ENCODE assay signal across 9 cellular contexts in genomic region chr1:54498383-54499096, GRCh38. TPM values are rescaled to one million over a fixed set of nuclear protein-coding genes. Genes with fewer than 3 reads are reported as not detected.
DNase-seq lines count a peak whose midpoint lies in the region; ATAC-seq and TF ChIP-seq lines count a peak whose summit lies in the region.
"Had no signal": no experiment of that assay in that cellular context is flagged by ENCODE, and none has a peak within 500 bp of the region (broad histone marks: within the 10 kb centered on the region; RNA-seq: fewer than 3 reads in every experiment).

No MANE protein-coding gene starts in this region.

- TF ChIP-seq POLR2A in esophagus squamous epithelium (IDR thresholded peaks at IDR 0.05), result no peak

- H3K9me3 Mint-ChIP-seq in naive B cell, result peaks cover 9 to 23% (median 16%) of the 10 kb centered on the region in 7 donors

- DNase-seq in brain microvascular endothelial cell, result no peak
- no peak for DNase-seq in naive B cell
- DNase-seq in right cardiac atrium, result no peak
- no peak for DNase-seq in esophagus squamous epithelium (lab: John Stamatoyannopoulos, UW)
- DNase-seq in NCI-H1436 (lab: John Stamatoyannopoulos, UW), result no peak
- DNase-seq: stimulated activated CD8-positive, alpha-beta memory T cell treated with anti-CD3 and anti-CD28 coated beads, Interleukin-4, amount 100 ng/mL, for 48 hours had no signal

- no peak for ATAC-seq in naive B cell (ENCODE audit: low read depth in 2 of 2)
- ATAC-seq in right cardiac atrium, result no peak
- no peak for ATAC-seq in GM19324 (IDR thresholded peaks at IDR 0.05; ENCODE audit: low FRiP score, unreplicated experiment)

- H3K27me3 ChIP-seq in BLaER1 treated with 17β-estradiol and CSF1 and Interleukin-3, amounts not matched to agents 10 nM and 100 nM, result peaks cover 0 to 19% (median 12%) of the 10 kb centered on the region in 11 experiments; a peak in 15 of 22 replicates
- H3K27me3 ChIP-seq in HUES64 (ENCODE audit: insufficient read depth, low read length) (peaks cover 16% of the 10 kb centered on the region), brain microvascular endothelial cell (replicated peaks) (peaks cover 21% of the 10 kb centered on the region), right cardiac atrium (ENCODE audit: control insufficient read depth, insufficient read depth) (no peaks in the 10 kb centered on the region), esophagus squamous epithelium (peaks cover 0 to 54% (median 0%) of the 10 kb centered on the region in 4 donors)

- H3K9ac ChIP-seq in BLaER1 treated with 17β-estradiol and CSF1 and Interleukin-3, amounts not matched to agents 10 nM and 100 nM, result no peak overlapping the region
- H3K9ac ChIP-seq in HUES64 (ENCODE audit: low read depth, low read length), result no peak overlapping the region

- H3K4me3 ChIP-seq in BLaER1 treated with 17β-estradiol and CSF1 and Interleukin-3, amounts not matched to agents 10 nM and 100 nM, result peak overlapping the region in 8 of 10 experiments; percentile 7 to 45 (median 26); a peak in 10 of 20 replicates
- peak overlapping the region; percentile 56 for H3K4me3 ChIP-seq in HUES64 (ENCODE audit: low read length)
- H3K4me3 ChIP-seq in brain microvascular endothelial cell (ENCODE audit: low read depth, low read length), result no peak overlapping the region
- H3K4me3 ChIP-seq in right cardiac atrium (ENCODE audit: low read length), result no peak overlapping the region
- peak overlapping the region in 1 of 4 donors; percentile 61 for H3K4me3 ChIP-seq in esophagus squamous epithelium

- H3K36me3 Mint-ChIP-seq in naive B cell, result peaks cover 4 to 23% of the 10 kb centered on the region in 2 donors

- peaks cover 0 to 20% (median 16%) of the 10 kb centered on the region in 10 experiments; a peak in 16 of 20 replicates for H3K4me1 ChIP-seq in BLaER1 treated with 17β-estradiol and CSF1 and Interleukin-3, amounts not matched to agents 10 nM and 100 nM
- peaks cover 20% of the 10 kb centered on the region for H3K4me1 ChIP-seq in HUES64 (ENCODE audit: insufficient read depth, low read length)
- no peaks in the 10 kb centered on the region for H3K4me1 ChIP-seq in right cardiac atrium (ENCODE audit: control insufficient read depth, insufficient read depth, low read length)
- H3K4me1 ChIP-seq in esophagus squamous epithelium, result peaks cover 11 to 17% (median 15%) of the 10 kb centered on the region in 3 donors

- no peak overlapping the region for H3K27ac Mint-ChIP-seq in naive B cell

- H3K4me1 Mint-ChIP-seq in naive B cell, result peaks cover 27 to 33% (median 31%) of the 10 kb centered on the region in 3 donors

- in situ Hi-C loops in brain microvascular endothelial cell (cut with HindIII; ENCODE audit: low pct_ligation_motif_present, low sequenced_read_pairs), result loop anchor here (25.0 kb wide), 1 partner anchor 211 kb away; no protein-coding TSS in a partner anchor

- TF ChIP-seq CTCF in brain microvascular endothelial cell (IDR thresholded peaks at IDR 0.05; ENCODE audit: low read depth, low read length, missing control alignments), result peak; percentile 1
- no peak for TF ChIP-seq CTCF in esophagus squamous epithelium (IDR thresholded peaks at IDR 0.05)

- 44% methylated on average over 4 of the region's 4 CpGs for WGBS in HUES64
- WGBS in right cardiac atrium, result 64% methylated on average over 4 of the region's 4 CpGs
- 42 to 75% methylated on average over 1 to 2 of the region's 4 CpGs for WGBS in esophagus squamous epithelium, 2 donors

- H3K4me3 Mint-ChIP-seq in naive B cell, result peak overlapping the region; percentile 41 to 77 (median 74)

- no peak overlapping the region for H3K27ac ChIP-seq in BLaER1 treated with 17β-estradiol and CSF1 and Interleukin-3, amounts not matched to agents 10 nM and 100 nM
- H3K27ac ChIP-seq in HUES64 (ENCODE audit: low read depth, low read length), result no peak overlapping the region
- no peak overlapping the region for H3K27ac ChIP-seq in brain microvascular endothelial cell
- H3K27ac ChIP-seq in right cardiac atrium (ENCODE audit: low read length), result no peak overlapping the region
- no peak overlapping the region for H3K27ac ChIP-seq in esophagus squamous epithelium

- no peaks in the 10 kb centered on the region for H4K20me1 ChIP-seq in BLaER1 treated with 17β-estradiol and CSF1 and Interleukin-3, amounts not matched to agents 10 nM and 100 nM

- peaks cover 37 to 62% (median 51%) of the 10 kb centered on the region in 11 experiments for H3K9me3 ChIP-seq in BLaER1 treated with 17β-estradiol and CSF1 and Interleukin-3, amounts not matched to agents 10 nM and 100 nM (replicated peaks in 1 of 11)
- no peaks in the 10 kb centered on the region for H3K9me3 ChIP-seq in HUES64 (ENCODE audit: insufficient read depth, low read depth, low read length)
- H3K9me3 ChIP-seq in right cardiac atrium (ENCODE audit: control insufficient read depth, low read length), result peaks cover 2% of the 10 kb centered on the region
- H3K9me3 ChIP-seq in esophagus squamous epithelium, result no peaks in the 10 kb centered on the region

- peaks cover 0 to 10% (median 0%) of the 10 kb centered on the region in 11 experiments; a peak in 3 of 22 replicates for H3K36me3 ChIP-seq in BLaER1 treated with 17β-estradiol and CSF1 and Interleukin-3, amounts not matched to agents 10 nM and 100 nM
- H3K36me3 ChIP-seq in HUES64 (ENCODE audit: insufficient read depth, low read length) (no peaks in the 10 kb centered on the region), brain microvascular endothelial cell (replicated peaks) (no peaks in the 10 kb centered on the region), esophagus squamous epithelium (no peaks in the 10 kb centered on the region)

- peaks cover 34 to 57% (median 44%) of the 10 kb centered on the region in 3 donors for H3K27me3 Mint-ChIP-seq in naive B cell

- H3K4me2 ChIP-seq in BLaER1 treated with 17β-estradiol and CSF1 and Interleukin-3, amounts not matched to agents 10 nM and 100 nM, result no peak overlapping the region

- intact Hi-C loops in right cardiac atrium (cut with DNase I) (loop anchor here in 2 of 4 donors (10.0 kb wide), 1 partner anchor 306 kb away; the partner anchor contains the start of gene TTC22 (in 2 of the 2)), esophagus squamous epithelium (cut with DNase I) (no loop called here)

RNA-seq across cellular contexts. Expression of gene ACOT11, which starts 49.5 kb away (rescaled TPM):
- polyA plus RNA-seq in HUES64 (2013, experiment 1 of 2), result 2.0 TPM
- polyA plus RNA-seq in HUES64 (2013, experiment 2 of 2), result 3.0 TPM
- not detected for polyA plus RNA-seq in naive B cell (ENCODE audit: low read depth in 6 of 6)
- total RNA-seq in right cardiac atrium, result 10 to 100 TPM; 14.4 to 32.7 (median 28.7) TPM
- 16.7 TPM for polyA plus RNA-seq in right cardiac atrium
- 10 to 100 TPM; 10.1 to 33.9 (median 20.3) TPM for total RNA-seq in esophagus squamous epithelium

Comparison
In these comparisons a context has a peak if more than half of its experiments do, and no peak if none do; other contexts are left out.
1. H3K4me3 ChIP-seq: peak in BLaER1 treated with 17β-estradiol and CSF1 and Interleukin-3, amounts not matched to agents 10 nM and 100 nM (8 of 10) and HUES64 (single experiment); none in brain microvascular endothelial cell (single experiment) and right cardiac atrium (single experiment).